Comparison of ENCODE assay signal across 11 cellular contexts in the genomic region with DNA sequence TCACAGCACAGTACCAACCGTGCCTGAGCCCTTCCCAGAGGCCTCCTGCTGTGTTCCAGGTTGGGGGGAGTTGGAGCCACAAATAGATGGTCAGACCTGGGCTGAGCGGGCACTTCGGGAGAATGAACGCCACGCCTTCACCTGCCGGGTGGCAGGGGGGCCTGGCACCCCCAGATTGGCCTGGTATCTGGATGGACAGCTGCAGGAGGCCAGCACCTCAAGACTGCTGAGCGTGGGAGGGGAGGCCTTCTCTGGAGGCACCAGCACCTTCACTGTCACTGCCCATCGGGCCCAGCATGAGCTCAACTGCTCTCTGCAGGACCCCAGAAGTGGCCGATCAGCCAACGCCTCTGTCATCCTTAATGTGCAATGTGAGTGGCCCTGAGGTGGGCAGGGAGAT. TPM values are rescaled to one million over a fixed set of nuclear protein-coding genes. Genes with fewer than 3 reads are reported as not detected.
DNase-seq lines count a peak whose midpoint lies in the region; ATAC-seq, FAIRE-seq and TF ChIP-seq lines count a peak whose summit lies in the region.
"Had no signal": no experiment of that assay in that cellular context is flagged by ENCODE, and none has a peak within 500 bp of the region (broad histone marks: within the 10 kb centered on the region; RNA-seq: fewer than 3 reads in every experiment).

No MANE protein-coding gene starts in this region.

- no peak for TF ChIP-seq CTCF in SK-N-SH (IDR thresholded peaks at IDR 0.05)

- H3K9me3 Mint-ChIP-seq in activated CD8-positive, alpha-beta T cell treated with anti-CD3 and anti-CD28 coated beads, Interleukin-2, amount 10 ng/mL, durations not matched to agents 7 days and 5 days (ENCODE audit: insufficient read depth), result no peaks in the 10 kb centered on the region

- H3K27me3 ChIP-seq in SK-N-SH (ENCODE audit: insufficient read depth) (no peaks in the 10 kb centered on the region), iPS-20b (ENCODE audit: insufficient read depth, low read length) (peaks cover 11% of the 10 kb centered on the region; the same call in 1 of the 2 replicates), small intestine (ENCODE audit: control insufficient read depth in 2 of 2, insufficient read depth in 2 of 2, low read length in 2 of 2) (no peaks in the 10 kb centered on the region)

- H3K4me1 Mint-ChIP-seq in activated CD8-positive, alpha-beta T cell treated with anti-CD3 and anti-CD28 coated beads, Interleukin-2, amount 10 ng/mL, durations not matched to agents 7 days and 5 days (ENCODE audit: low read depth), result peaks cover 22% of the 10 kb centered on the region

- no peak overlapping the region for H3K27ac ChIP-seq in SK-N-SH (ENCODE audit: low read depth in 2 of 2, low read length in 1 of 2)
- H3K27ac ChIP-seq in iPS-20b (ENCODE audit: low read length), result no peak overlapping the region
- H3K27ac ChIP-seq in small intestine (ENCODE audit: low read depth in 1 of 2, low read length in 1 of 2), result peak overlapping the region; percentile 90 to 96

- H3K4me1 ChIP-seq in SK-N-SH (ENCODE audit: control insufficient read depth in 1 of 2, insufficient read depth in 2 of 2, low read depth in 1 of 2, low read length in 1 of 2), result peaks cover 4 to 18% of the 10 kb centered on the region in 2 experiments; a peak in 3 of 4 replicates
- H3K4me1 ChIP-seq in iPS-20b (ENCODE audit: insufficient read depth, low read length), result peaks cover 8% of the 10 kb centered on the region
- peaks cover 3 to 8% of the 10 kb centered on the region in 2 donors for H3K4me1 ChIP-seq in small intestine (ENCODE audit: control insufficient read depth in 2 of 2, insufficient read depth in 1 of 2, low read depth in 1 of 2, low read length in 1 of 2)

- no peaks in the 10 kb centered on the region for H3K9me2 ChIP-seq in SK-N-SH

- POLR2A ChIA-PET in SK-N-SH (lab: Yijun Ruan, JAX), result no interaction called here
- POLR2A ChIA-PET in activated CD8-positive, alpha-beta T cell treated with anti-CD3 and anti-CD28 coated beads, Interleukin-2, amount 10 ng/mL, durations not matched to agents 7 days and 5 days (lab: Charles Lee), result no interaction called here

- no peak for TF ChIP-seq RAD21 in SK-N-SH (IDR thresholded peaks at IDR 0.05; ENCODE audit: low read length)

- H3K9ac ChIP-seq in SK-N-SH (no peak overlapping the region), iPS-20b (ENCODE audit: low read depth, low read length) (no peak overlapping the region)

- H4K20me1 ChIP-seq in SK-N-SH (ENCODE audit: insufficient read depth), result no peaks in the 10 kb centered on the region

- H3K4me3 ChIP-seq in SK-N-SH (ENCODE audit: low read depth in 2 of 2, low read length in 1 of 2) (peak overlapping the region; percentile 74 to 85), iPS-20b (ENCODE audit: low read length) (peak overlapping the region; percentile 98), small intestine (ENCODE audit: low read depth in 1 of 2, low read length in 2 of 2) (peak overlapping the region in 1 of 2 donors; percentile 83)

- DNase-seq in SK-N-SH (no peak), small intestine (no peak), DMS53 (lab: John Stamatoyannopoulos, UW) (no peak), NCI-H1694 treated with DMSO at 0.1 percent for 48 hours (lab: John Stamatoyannopoulos, UW) (no peak)
- DNase-seq in activated CD8-positive, alpha-beta T cell treated with anti-CD3 and anti-CD28 coated beads, Interleukin-2, amount 10 ng/mL, durations not matched to agents 7 days and 5 days, result no peak
- DNase-seq: KG1, left cardiac atrium, NCI-H774 had no signal

- 84% methylated on average over 8 of the region's 10 CpGs for WGBS in SK-N-SH (ENCODE audit: low lambda C conversion rate)
- WGBS in small intestine, 3 donors, result 20 to 71% (median 53%) methylated on average over 10 of the region's 10 CpGs

- H2AFZ ChIP-seq in SK-N-SH (ENCODE audit: low read depth), result no peak overlapping the region

- H3K27me3 Mint-ChIP-seq in activated CD8-positive, alpha-beta T cell treated with anti-CD3 and anti-CD28 coated beads, Interleukin-2, amount 10 ng/mL, durations not matched to agents 7 days and 5 days (ENCODE audit: low read depth), result no peaks in the 10 kb centered on the region

- H3K27ac Mint-ChIP-seq in activated CD8-positive, alpha-beta T cell treated with anti-CD3 and anti-CD28 coated beads, Interleukin-2, amount 10 ng/mL, durations not matched to agents 7 days and 5 days, result peak overlapping the region; percentile 78

- no peaks in the 10 kb centered on the region; the same call in 1 of the 2 replicates for H3K79me2 ChIP-seq in SK-N-SH (ENCODE audit: insufficient read depth)

- TF ChIP-seq EP300 in SK-N-SH (IDR thresholded peaks at IDR 0.05; ENCODE audit: borderline replicate concordance in 1 of 2, low read depth in 1 of 2, low read length in 1 of 2), result no peak

- H3K4me2 ChIP-seq in SK-N-SH, result peak overlapping the region; percentile 95

- H3K4me3 Mint-ChIP-seq in activated CD8-positive, alpha-beta T cell treated with anti-CD3 and anti-CD28 coated beads, Interleukin-2, amount 10 ng/mL, durations not matched to agents 7 days and 5 days, result peak overlapping the region; percentile 83

- ATAC-seq in SK-N-SH treated with all-trans-retinoic acid at 6 μM for 48 hours (no peak), GM21737 (IDR thresholded peaks at IDR 0.05; ENCODE audit: unreplicated experiment) (no peak)
- no peak for ATAC-seq in activated CD8-positive, alpha-beta T cell treated with anti-CD3 and anti-CD28 coated beads, Interleukin-2, amount 10 ng/mL, durations not matched to agents 7 days and 5 days

- no peak for FAIRE-seq in small intestine (lab: Jason Lieb, UNC)

- H3K9me3 ChIP-seq in SK-N-SH, result no peaks in the 10 kb centered on the region
- no peaks in the 10 kb centered on the region for H3K9me3 ChIP-seq in iPS-20b (ENCODE audit: insufficient read depth, low read depth, low read length)
- no peaks in the 10 kb centered on the region for H3K9me3 ChIP-seq in small intestine (ENCODE audit: control insufficient read depth, low read depth)

- H3F3A ChIP-seq in SK-N-SH (replicated peaks; ENCODE audit: insufficient read depth), result peaks cover 3% of the 10 kb centered on the region

- H3K36me3 ChIP-seq in SK-N-SH (replicated peaks in 1 of 2; ENCODE audit: control insufficient read depth in 1 of 2, insufficient read depth in 2 of 2, low read length in 1 of 2) (peaks cover 0 to 18% of the 10 kb centered on the region in 2 experiments), iPS-20b (ENCODE audit: insufficient read depth, low read depth, low read length) (no peaks in the 10 kb centered on the region), small intestine (ENCODE audit: control insufficient read depth in 2 of 2, insufficient read depth in 2 of 2, low read length in 2 of 2) (no peaks in the 10 kb centered on the region)

- no peaks in the 10 kb centered on the region for H3K36me3 Mint-ChIP-seq in activated CD8-positive, alpha-beta T cell treated with anti-CD3 and anti-CD28 coated beads, Interleukin-2, amount 10 ng/mL, durations not matched to agents 7 days and 5 days (ENCODE audit: low read depth)

- CTCF ChIA-PET in SK-N-SH (lab: Yijun Ruan, JAX), result no interaction called here
- CTCF ChIA-PET in activated CD8-positive, alpha-beta T cell treated with anti-CD3 and anti-CD28 coated beads, Interleukin-2, amount 10 ng/mL, durations not matched to agents 7 days and 5 days (lab: Charles Lee), result no interaction called here

TF ChIP-seq in SK-N-SH, 30 proteins besides CTCF, POLR2A, EP300 and RAD21:
- no peak for TF ChIP-seq FOXM1 (IDR thresholded peaks at IDR 0.05; ENCODE audit: low read depth)
- TF ChIP-seq RFX5 (IDR thresholded peaks at IDR 0.05; ENCODE audit: low read length), result no peak
- no peak for TF ChIP-seq TEAD4 (IDR thresholded peaks at IDR 0.05; ENCODE audit: borderline replicate concordance, insufficient read depth)
TF ChIP-seq in SK-N-SH: peak in this region for 0.

TF ChIP-seq in SK-N-SH treated with all-trans-retinoic acid at 6 μM for 48 hours, 23 proteins besides CTCF, POLR2A, EP300 and RAD21 (continues in another document):
- TF ChIP-seq SNAI2 (CRISPR knock-in tag; IDR thresholded peaks at IDR 0.05) (no peak), ZC3H10 (CRISPR knock-in tag; IDR thresholded peaks at IDR 0.05) (no peak), ARNTL (CRISPR knock-in tag; IDR thresholded peaks at IDR 0.05; ENCODE audit: borderline replicate concordance, low read depth) (no peak)

RNA-seq across cellular contexts. Expression of a gene that starts 1.1 kb away (rescaled TPM):
- polyA plus RNA-seq in SK-N-SH (2012; rRNA removed) (30.0 and 31.0 TPM in 2 replicates), small intestine (100 to 1,000 TPM in 2 of 3 donors, 10 to 100 TPM in 1; 49.7 to 128 (median 103) TPM)
- polyA plus RNA-seq in SK-N-SH (2012; cell fraction: cytosol; rRNA removed), result 14.4 and 22.3 TPM in 2 replicates
- polyA plus RNA-seq in SK-N-SH (2012; cell fraction: nucleus; rRNA removed), result 79.0 and 84.7 TPM in 2 replicates
- 1 to 10 TPM; 6.1 to 8.9 TPM for total RNA-seq in activated CD8-positive, alpha-beta T cell treated with anti-CD3 and anti-CD28 coated beads, Interleukin-2, amount 10 ng/mL, durations not matched to agents 7 days and 5 days

RNA-seq across cellular contexts. Expression of a gene that starts 4.8 kb away (rescaled TPM):
- polyA plus RNA-seq in SK-N-SH (2012; rRNA removed) (0.18 and 0.29 TPM in 2 replicates), small intestine (10 to 100 TPM in 2 of 3 donors, 1 to 10 TPM in 1; 3.4 to 91.3 (median 26.6) TPM)
- polyA plus RNA-seq in SK-N-SH (2012; cell fraction: cytosol; rRNA removed), result 0.05 and 0.12 TPM in 2 replicates
- polyA plus RNA-seq in SK-N-SH (2012; cell fraction: nucleus; rRNA removed), result 1.0 and 1.9 TPM in 2 replicates
- under 1 TPM; 0.37 to 0.99 TPM for total RNA-seq in activated CD8-positive, alpha-beta T cell treated with anti-CD3 and anti-CD28 coated beads, Interleukin-2, amount 10 ng/mL, durations not matched to agents 7 days and 5 days

RNA-seq across cellular contexts. Expression of a gene that starts 33.6 kb away (rescaled TPM):
- 23.4 and 30.8 TPM in 2 replicates for polyA plus RNA-seq in SK-N-SH (2012; rRNA removed)
- polyA plus RNA-seq in SK-N-SH (2012; cell fraction: cytosol; rRNA removed), result 29.0 and 29.7 TPM in 2 replicates
- polyA plus RNA-seq in SK-N-SH (2012; cell fraction: nucleus; rRNA removed), result 25.3 and 30.0 TPM in 2 replicates
- 10 to 100 TPM; 12.0 to 12.3 TPM for total RNA-seq in activated CD8-positive, alpha-beta T cell treated with anti-CD3 and anti-CD28 coated beads, Interleukin-2, amount 10 ng/mL, durations not matched to agents 7 days and 5 days
- 1 to 10 TPM; 5.8 to 9.5 (median 7.3) TPM for polyA plus RNA-seq in small intestine

RNA-seq across cellular contexts. Expression of a gene that starts 40.1 kb away (rescaled TPM):
- polyA plus RNA-seq in SK-N-SH (2012; rRNA removed) (128 and 162 TPM in 2 replicates), small intestine (100 to 1,000 TPM in 2 of 3 donors, 10 to 100 TPM in 1; 79.7 to 125 (median 103) TPM)
- 169 and 180 TPM in 2 replicates for polyA plus RNA-seq in SK-N-SH (2012; cell fraction: cytosol; rRNA removed)
- polyA plus RNA-seq in SK-N-SH (2012; cell fraction: nucleus; rRNA removed), result 42.1 and 91.4 TPM in 2 replicates
- 100 to 1,000 TPM; 106 to 109 TPM for total RNA-seq in activated CD8-positive, alpha-beta T cell treated with anti-CD3 and anti-CD28 coated beads, Interleukin-2, amount 10 ng/mL, durations not matched to agents 7 days and 5 days

Comparison
In these comparisons a context has a peak if more than half of its experiments do, and no peak if none do; other contexts are left out.
1. H3K27ac ChIP-seq: peak in small intestine (2 of 2); none in SK-N-SH (0 of 2) and iPS-20b (single experiment).